2 cellular contexts compared by ENCODE assay signal in the genomic region with DNA sequence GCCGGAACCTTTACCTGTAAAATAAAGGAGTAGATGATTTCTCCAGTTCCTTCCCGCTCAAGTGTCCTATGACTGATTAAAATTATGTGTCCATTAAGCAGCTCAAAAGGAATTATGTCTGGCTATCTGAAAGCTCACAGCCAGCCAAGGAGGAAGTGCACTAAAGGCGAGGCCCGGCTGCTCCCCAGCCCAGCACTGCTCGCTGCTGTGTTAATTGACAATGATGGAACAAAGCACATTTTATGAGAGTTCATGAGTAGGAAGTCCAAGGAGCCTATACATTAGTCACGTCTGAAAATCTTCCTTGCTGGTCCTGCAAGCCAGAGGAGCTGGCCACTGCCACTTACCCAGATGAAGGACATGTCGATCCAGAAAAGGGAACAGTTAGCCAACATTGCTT.
TF ChIP-seq lines count a peak whose summit lies in the region.

No MANE protein-coding gene starts in this region.

TF ChIP-seq in SK-N-SH, 30 proteins besides CTCF, POLR2A, EP300 and RAD21 (continued from another document):
- TF ChIP-seq, protein P1, sequence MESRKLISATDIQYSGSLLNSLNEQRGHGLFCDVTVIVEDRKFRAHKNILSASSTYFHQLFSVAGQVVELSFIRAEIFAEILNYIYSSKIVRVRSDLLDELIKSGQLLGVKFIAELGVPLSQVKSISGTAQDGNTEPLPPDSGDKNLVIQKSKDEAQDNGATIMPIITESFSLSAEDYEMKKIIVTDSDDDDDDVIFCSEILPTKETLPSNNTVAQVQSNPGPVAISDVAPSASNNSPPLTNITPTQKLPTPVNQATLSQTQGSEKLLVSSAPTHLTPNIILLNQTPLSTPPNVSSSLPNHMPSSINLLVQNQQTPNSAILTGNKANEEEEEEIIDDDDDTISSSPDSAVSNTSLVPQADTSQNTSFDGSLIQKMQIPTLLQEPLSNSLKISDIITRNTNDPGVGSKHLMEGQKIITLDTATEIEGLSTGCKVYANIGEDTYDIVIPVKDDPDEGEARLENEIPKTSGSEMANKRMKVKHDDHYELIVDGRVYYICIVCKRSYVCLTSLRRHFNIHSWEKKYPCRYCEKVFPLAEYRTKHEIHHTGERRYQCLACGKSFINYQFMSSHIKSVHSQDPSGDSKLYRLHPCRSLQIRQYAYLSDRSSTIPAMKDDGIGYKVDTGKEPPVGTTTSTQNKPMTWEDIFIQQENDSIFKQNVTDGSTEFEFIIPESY (IDR thresholded peaks at IDR 0.05; ENCODE audit: borderline replicate concordance, low read depth) = no peak
- TF ChIP-seq, protein P2, sequence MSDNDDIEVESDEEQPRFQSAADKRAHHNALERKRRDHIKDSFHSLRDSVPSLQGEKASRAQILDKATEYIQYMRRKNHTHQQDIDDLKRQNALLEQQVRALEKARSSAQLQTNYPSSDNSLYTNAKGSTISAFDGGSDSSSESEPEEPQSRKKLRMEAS (IDR thresholded peaks at IDR 0.05; ENCODE audit: low read depth) = no peak
- TF ChIP-seq MXI1 (IDR thresholded peaks at IDR 0.05; ENCODE audit: low read depth, low read length) = no peak
- TF ChIP-seq SIN3A (IDR thresholded peaks at IDR 0.05; ENCODE audit: borderline replicate concordance, low read depth, low read length) = no peak
- TF ChIP-seq YY1 (IDR thresholded peaks at IDR 0.05; ENCODE audit: low read depth) = no peak
- TF ChIP-seq RCOR1 (IDR thresholded peaks at IDR 0.05; ENCODE audit: low read length) = no peak
- TF ChIP-seq RFX5 (IDR thresholded peaks at IDR 0.05; ENCODE audit: low read length) = no peak
- TF ChIP-seq GATA2 (CRISPR knock-in tag; IDR thresholded peaks at IDR 0.05) = no peak
- TF ChIP-seq GABPA (IDR thresholded peaks at IDR 0.05; ENCODE audit: low read depth) = no peak
- TF ChIP-seq, protein P3, sequence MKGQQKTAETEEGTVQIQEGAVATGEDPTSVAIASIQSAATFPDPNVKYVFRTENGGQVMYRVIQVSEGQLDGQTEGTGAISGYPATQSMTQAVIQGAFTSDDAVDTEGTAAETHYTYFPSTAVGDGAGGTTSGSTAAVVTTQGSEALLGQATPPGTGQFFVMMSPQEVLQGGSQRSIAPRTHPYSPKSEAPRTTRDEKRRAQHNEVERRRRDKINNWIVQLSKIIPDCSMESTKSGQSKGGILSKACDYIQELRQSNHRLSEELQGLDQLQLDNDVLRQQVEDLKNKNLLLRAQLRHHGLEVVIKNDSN (IDR thresholded peaks at IDR 0.05; ENCODE audit: borderline replicate concordance, low read depth) = no peak
- no peak for TF ChIP-seq TEAD4 (IDR thresholded peaks at IDR 0.05; ENCODE audit: borderline replicate concordance, insufficient read depth)
- no peak for TF ChIP-seq TAF1 (IDR thresholded peaks at IDR 0.05; ENCODE audit: borderline replicate concordance, low read depth, low read length)
- no peak for TF ChIP-seq NRF1 (IDR thresholded peaks at IDR 0.05; ENCODE audit: low read depth, low read length)
- TF ChIP-seq EZH2phosphoT487 (IDR thresholded peaks at IDR 0.05; ENCODE audit: borderline replicate concordance, low read depth) = no peak

TF ChIP-seq in SK-N-SH treated with all-trans-retinoic acid at 6 μM for 48 hours, 23 proteins besides CTCF, POLR2A, EP300 and RAD21 (continued from another document):
- TF ChIP-seq, protein P4, sequence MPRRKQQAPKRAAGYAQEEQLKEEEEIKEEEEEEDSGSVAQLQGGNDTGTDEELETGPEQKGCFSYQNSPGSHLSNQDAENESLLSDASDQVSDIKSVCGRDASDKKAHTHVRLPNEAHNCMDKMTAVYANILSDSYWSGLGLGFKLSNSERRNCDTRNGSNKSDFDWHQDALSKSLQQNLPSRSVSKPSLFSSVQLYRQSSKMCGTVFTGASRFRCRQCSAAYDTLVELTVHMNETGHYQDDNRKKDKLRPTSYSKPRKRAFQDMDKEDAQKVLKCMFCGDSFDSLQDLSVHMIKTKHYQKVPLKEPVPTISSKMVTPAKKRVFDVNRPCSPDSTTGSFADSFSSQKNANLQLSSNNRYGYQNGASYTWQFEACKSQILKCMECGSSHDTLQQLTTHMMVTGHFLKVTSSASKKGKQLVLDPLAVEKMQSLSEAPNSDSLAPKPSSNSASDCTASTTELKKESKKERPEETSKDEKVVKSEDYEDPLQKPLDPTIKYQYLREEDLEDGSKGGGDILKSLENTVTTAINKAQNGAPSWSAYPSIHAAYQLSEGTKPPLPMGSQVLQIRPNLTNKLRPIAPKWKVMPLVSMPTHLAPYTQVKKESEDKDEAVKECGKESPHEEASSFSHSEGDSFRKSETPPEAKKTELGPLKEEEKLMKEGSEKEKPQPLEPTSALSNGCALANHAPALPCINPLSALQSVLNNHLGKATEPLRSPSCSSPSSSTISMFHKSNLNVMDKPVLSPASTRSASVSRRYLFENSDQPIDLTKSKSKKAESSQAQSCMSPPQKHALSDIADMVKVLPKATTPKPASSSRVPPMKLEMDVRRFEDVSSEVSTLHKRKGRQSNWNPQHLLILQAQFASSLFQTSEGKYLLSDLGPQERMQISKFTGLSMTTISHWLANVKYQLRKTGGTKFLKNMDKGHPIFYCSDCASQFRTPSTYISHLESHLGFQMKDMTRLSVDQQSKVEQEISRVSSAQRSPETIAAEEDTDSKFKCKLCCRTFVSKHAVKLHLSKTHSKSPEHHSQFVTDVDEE (CRISPR knock-in tag; IDR thresholded peaks at IDR 0.05) = no peak
- no peak for TF ChIP-seq TCF4 (CRISPR knock-in tag; IDR thresholded peaks at IDR 0.05; ENCODE audit: borderline replicate concordance)
- no peak for TF ChIP-seq ISL1 (CRISPR knock-in tag; IDR thresholded peaks at IDR 0.05)
- TF ChIP-seq, protein P5, sequence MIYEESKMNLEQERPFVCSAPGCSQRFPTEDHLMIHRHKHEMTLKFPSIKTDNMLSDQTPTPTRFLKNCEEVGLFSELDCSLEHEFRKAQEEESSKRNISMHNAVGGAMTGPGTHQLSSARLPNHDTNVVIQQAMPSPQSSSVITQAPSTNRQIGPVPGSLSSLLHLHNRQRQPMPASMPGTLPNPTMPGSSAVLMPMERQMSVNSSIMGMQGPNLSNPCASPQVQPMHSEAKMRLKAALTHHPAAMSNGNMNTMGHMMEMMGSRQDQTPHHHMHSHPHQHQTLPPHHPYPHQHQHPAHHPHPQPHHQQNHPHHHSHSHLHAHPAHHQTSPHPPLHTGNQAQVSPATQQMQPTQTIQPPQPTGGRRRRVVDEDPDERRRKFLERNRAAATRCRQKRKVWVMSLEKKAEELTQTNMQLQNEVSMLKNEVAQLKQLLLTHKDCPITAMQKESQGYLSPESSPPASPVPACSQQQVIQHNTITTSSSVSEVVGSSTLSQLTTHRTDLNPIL (CRISPR knock-in tag; IDR thresholded peaks at IDR 0.05; ENCODE audit: low read depth) = no peak
- TF ChIP-seq CSDC2 (CRISPR knock-in tag; IDR thresholded peaks at IDR 0.05) = no peak
- no peak for TF ChIP-seq ZFP3 (CRISPR knock-in tag; IDR thresholded peaks at IDR 0.05)
- TF ChIP-seq ZNF8 (CRISPR knock-in tag; IDR thresholded peaks at IDR 0.05) = no peak
- no peak for TF ChIP-seq PPARA (CRISPR knock-in tag; IDR thresholded peaks at IDR 0.05; ENCODE audit: borderline replicate concordance)
